1 cellular context compared by ENCODE assay signal in the genomic region with DNA sequence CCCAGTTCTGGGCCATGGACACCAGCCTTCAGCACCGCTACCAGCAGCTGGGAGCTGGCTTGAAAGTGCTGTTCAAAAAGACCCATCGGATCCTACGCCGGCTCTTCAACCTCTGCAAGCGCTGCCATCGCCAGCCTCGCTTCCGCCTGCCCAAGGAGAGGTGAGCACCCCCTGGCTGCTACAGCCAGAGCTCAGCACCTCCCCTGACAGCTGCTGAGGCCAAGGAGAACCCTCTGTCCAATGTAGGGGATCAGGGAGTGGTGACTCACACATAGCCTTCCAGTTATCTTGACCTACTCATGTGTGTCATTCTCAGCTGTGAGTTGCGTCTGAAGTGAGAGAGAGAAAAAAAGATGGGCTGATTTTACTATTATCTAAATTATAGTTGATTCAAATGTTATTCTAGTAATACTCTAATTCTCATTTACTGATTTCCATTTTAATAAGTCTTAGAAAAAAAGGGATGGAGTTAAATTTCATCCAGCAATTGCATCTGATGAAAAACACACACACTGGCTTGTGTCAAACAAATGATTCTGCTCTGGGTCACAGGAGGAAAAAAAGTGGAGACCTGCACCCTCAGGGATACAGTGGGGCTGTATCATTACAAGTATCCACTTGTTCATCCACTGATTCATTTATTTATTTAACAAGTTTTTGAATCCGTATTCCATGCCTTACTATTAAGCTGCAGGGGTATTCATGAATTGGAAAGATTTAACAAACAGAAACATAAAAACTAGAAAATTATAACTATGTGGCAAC.
A peak's percentile ranks its signal among the peaks of the same experiment; 100 is the strongest.
TF ChIP-seq lines count a peak whose summit lies in the region.

No MANE protein-coding gene starts in this region.

TF ChIP-seq in K562, 482 proteins besides CTCF, POLR2A, EP300 and RAD21:
- TF ChIP-seq, protein P1, sequence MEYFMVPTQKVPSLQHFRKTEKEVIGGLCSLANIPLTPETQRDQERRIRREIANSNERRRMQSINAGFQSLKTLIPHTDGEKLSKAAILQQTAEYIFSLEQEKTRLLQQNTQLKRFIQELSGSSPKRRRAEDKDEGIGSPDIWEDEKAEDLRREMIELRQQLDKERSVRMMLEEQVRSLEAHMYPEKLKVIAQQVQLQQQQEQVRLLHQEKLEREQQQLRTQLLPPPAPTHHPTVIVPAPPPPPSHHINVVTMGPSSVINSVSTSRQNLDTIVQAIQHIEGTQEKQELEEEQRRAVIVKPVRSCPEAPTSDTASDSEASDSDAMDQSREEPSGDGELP (CRISPR knock-in tag; IDR thresholded peaks at IDR 0.05; ENCODE audit: borderline replicate concordance), result peak; percentile 47; the same call in 1 of the 2 replicates
- TF ChIP-seq, protein P2, sequence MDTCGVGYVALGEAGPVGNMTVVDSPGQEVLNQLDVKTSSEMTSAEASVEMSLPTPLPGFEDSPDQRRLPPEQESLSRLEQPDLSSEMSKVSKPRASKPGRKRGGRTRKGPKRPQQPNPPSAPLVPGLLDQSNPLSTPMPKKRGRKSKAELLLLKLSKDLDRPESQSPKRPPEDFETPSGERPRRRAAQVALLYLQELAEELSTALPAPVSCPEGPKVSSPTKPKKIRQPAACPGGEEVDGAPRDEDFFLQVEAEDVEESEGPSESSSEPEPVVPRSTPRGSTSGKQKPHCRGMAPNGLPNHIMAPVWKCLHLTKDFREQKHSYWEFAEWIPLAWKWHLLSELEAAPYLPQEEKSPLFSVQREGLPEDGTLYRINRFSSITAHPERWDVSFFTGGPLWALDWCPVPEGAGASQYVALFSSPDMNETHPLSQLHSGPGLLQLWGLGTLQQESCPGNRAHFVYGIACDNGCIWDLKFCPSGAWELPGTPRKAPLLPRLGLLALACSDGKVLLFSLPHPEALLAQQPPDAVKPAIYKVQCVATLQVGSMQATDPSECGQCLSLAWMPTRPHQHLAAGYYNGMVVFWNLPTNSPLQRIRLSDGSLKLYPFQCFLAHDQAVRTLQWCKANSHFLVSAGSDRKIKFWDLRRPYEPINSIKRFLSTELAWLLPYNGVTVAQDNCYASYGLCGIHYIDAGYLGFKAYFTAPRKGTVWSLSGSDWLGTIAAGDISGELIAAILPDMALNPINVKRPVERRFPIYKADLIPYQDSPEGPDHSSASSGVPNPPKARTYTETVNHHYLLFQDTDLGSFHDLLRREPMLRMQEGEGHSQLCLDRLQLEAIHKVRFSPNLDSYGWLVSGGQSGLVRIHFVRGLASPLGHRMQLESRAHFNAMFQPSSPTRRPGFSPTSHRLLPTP (IDR thresholded peaks at IDR 0.05; ENCODE audit: borderline replicate concordance, extremely low read depth, insufficient read length), result no peak
